Comparison of ENCODE assay signal across 14 cellular contexts in genomic region chrX:21963736-21964135, GRCh38. TPM values are rescaled to one million over a fixed set of nuclear protein-coding genes. Genes with fewer than 3 reads are reported as not detected.
DNase-seq lines count a peak whose midpoint lies in the region; ATAC-seq and TF ChIP-seq lines count a peak whose summit lies in the region.
"Had no signal": no experiment of that assay in that cellular context is flagged by ENCODE, and none has a peak within 500 bp of the region (broad histone marks: within the 10 kb centered on the region; RNA-seq: fewer than 3 reads in every experiment).

No MANE protein-coding gene starts in this region.

- H3K23ac ChIP-seq in mesenchymal stem cell (ENCODE audit: low read length in 2 of 2) = no peak overlapping the region

- CTCF ChIA-PET in MCF 10A (lab: Yijun Ruan, JAX) (interaction anchor here (0.6 to 1.1 kb wide), 4 partner anchors 9 to 14 kb away, joined by 4 read pairs; no protein-coding TSS in a partner anchor), mammary epithelial cell (lab: Charles Lee; ENCODE audit: low non-redundant PET) (no interaction called here)

- H3K27ac Mint-ChIP-seq in MCF 10A (ENCODE audit: low read depth, unreplicated experiment) (peak overlapping the region; percentile 46), endodermal cell (peak overlapping the region; percentile 9)
- no peak overlapping the region for H3K27ac Mint-ChIP-seq in activated CD4-positive, alpha-beta T cell treated with anti-CD3 and anti-CD28 coated beads, Interleukin-2, amount 10 ng/mL, durations not matched to agents 24 days and 14 days
- H3K27ac Mint-ChIP-seq: activated CD8-positive, alpha-beta memory T cell treated with anti-CD3 and anti-CD28 coated beads, Interleukin-2, amount 10 ng/mL, durations not matched to agents 7 days and 5 days; nephron progenitor cell had no signal

- POLR2A ChIA-PET in MCF 10A (lab: Yijun Ruan, JAX) = interaction anchor here (0.7 kb wide), 1 partner anchor 125 kb away, joined by 3 read pairs; no protein-coding TSS in a partner anchor

- H2BK12ac ChIP-seq in mesenchymal stem cell (ENCODE audit: low read length in 2 of 2) = no peak overlapping the region

- H3K4me1 ChIP-seq in mammary epithelial cell (ENCODE audit: insufficient read depth, low read length) = peaks cover 3% of the 10 kb centered on the region
- H3K4me1 ChIP-seq in endodermal cell (ENCODE audit: control insufficient read depth, insufficient read depth, low read length) = no peaks in the 10 kb centered on the region
- peaks cover 15% of the 10 kb centered on the region for H3K4me1 ChIP-seq in mesenchymal stem cell (ENCODE audit: control insufficient read depth, insufficient read depth, low read depth, low read length)
- peaks cover 0 to 20% (median 2%) of the 10 kb centered on the region in 4 donors for H3K4me1 ChIP-seq in upper lobe of left lung

- no peaks in the 10 kb centered on the region for H3K79me1 ChIP-seq in mesenchymal stem cell (replicated peaks; ENCODE audit: low read length, poor library complexity, severe bottlenecking)

- ATAC-seq in upper lobe of left lung (ENCODE audit: low FRiP score in 2 of 2) = peak in 1 of 2 donors; percentile 65
- ATAC-seq in GM19351 (IDR thresholded peaks at IDR 0.05; ENCODE audit: unreplicated experiment) = no peak
- ATAC-seq: activated CD8-positive, alpha-beta memory T cell treated with anti-CD3 and anti-CD28 coated beads, Interleukin-2, amount 10 ng/mL, durations not matched to agents 7 days and 5 days; stimulated activated naive CD8-positive, alpha-beta T cell treated with anti-CD3 and anti-CD28 coated beads, Interleukin-15, amount 100 ng/mL, for 72 hours had no signal

- no peak overlapping the region for H2BK120ac ChIP-seq in mesenchymal stem cell (ENCODE audit: low read depth, low read length)

- H4K20me1 ChIP-seq in mammary epithelial cell (ENCODE audit: insufficient read depth, low read length) = peaks cover 2% of the 10 kb centered on the region

- no peak overlapping the region for H4K8ac ChIP-seq in mesenchymal stem cell (ENCODE audit: low read length)

- no peak overlapping the region for H3K9ac ChIP-seq in mammary epithelial cell (ENCODE audit: insufficient read depth, low read length)
- H3K9ac ChIP-seq in endodermal cell (ENCODE audit: extremely low read depth, low read length, poor library complexity, severe bottlenecking) = no peak overlapping the region
- H3K9ac ChIP-seq in mesenchymal stem cell (ENCODE audit: low read length) = peak overlapping the region; percentile 21

- H3K4me3 ChIP-seq in mammary epithelial cell (replicated peaks in 1 of 3; ENCODE audit: insufficient read depth in 1 of 3, low read depth in 2 of 3, low read length in 3 of 3) = no peak overlapping the region
- no peak overlapping the region for H3K4me3 ChIP-seq in endodermal cell (ENCODE audit: low read length)
- H3K4me3 ChIP-seq in mesenchymal stem cell (ENCODE audit: insufficient read depth in 1 of 2, low read depth in 1 of 2, low read length in 2 of 2) = no peak overlapping the region
- H3K4me3 ChIP-seq in upper lobe of left lung = no peak overlapping the region
- H3K4me3 ChIP-seq: cardiac muscle cell had no signal

- BruUV-seq in MCF 10A (replicated peaks; lab: Mats Ljungman, UMichigan) (no TSS peak), mammary epithelial cell (replicated peaks; lab: Mats Ljungman, UMichigan) (no TSS peak)

- H3K27me3 ChIP-seq in mammary epithelial cell (ENCODE audit: insufficient read depth, low read length) (no peaks in the 10 kb centered on the region), endodermal cell (ENCODE audit: control insufficient read depth, insufficient read depth, low read length, poor library complexity, severe bottlenecking) (no peaks in the 10 kb centered on the region), mesenchymal stem cell (ENCODE audit: control insufficient read depth in 1 of 2, insufficient read depth in 1 of 2, low read length in 2 of 2) (peaks cover 0 to 7% of the 10 kb centered on the region in 2 experiments), upper lobe of left lung (no peaks in the 10 kb centered on the region)
- H3K27me3 ChIP-seq: cardiac muscle cell had no signal

- H2AFZ ChIP-seq in mammary epithelial cell (ENCODE audit: low read depth, low read length) (no peak overlapping the region), mesenchymal stem cell (ENCODE audit: low read depth, low read length) (no peak overlapping the region)

- H3K79me2 ChIP-seq in mammary epithelial cell (ENCODE audit: insufficient read depth, low read length) = peaks cover 96% of the 10 kb centered on the region

- peaks cover 63% of the 10 kb centered on the region for H3K27me3 Mint-ChIP-seq in MCF 10A (ENCODE audit: insufficient read depth, unreplicated experiment)
- H3K27me3 Mint-ChIP-seq in endodermal cell (ENCODE audit: insufficient read depth) = no peaks in the 10 kb centered on the region
- no peaks in the 10 kb centered on the region for H3K27me3 Mint-ChIP-seq in activated CD4-positive, alpha-beta T cell treated with anti-CD3 and anti-CD28 coated beads, Interleukin-2, amount 10 ng/mL, durations not matched to agents 24 days and 14 days
- H3K27me3 Mint-ChIP-seq: activated CD8-positive, alpha-beta memory T cell treated with anti-CD3 and anti-CD28 coated beads, Interleukin-2, amount 10 ng/mL, durations not matched to agents 7 days and 5 days; stimulated activated naive CD8-positive, alpha-beta T cell treated with anti-CD3 and anti-CD28 coated beads, Interleukin-15, amount 100 ng/mL, for 72 hours had no signal

- dilution Hi-C loops in mammary epithelial cell (cut with HindIII; ENCODE audit: low sequenced_read_pairs) = no loop called here

- H3K4me1 Mint-ChIP-seq in MCF 10A (ENCODE audit: insufficient read depth, unreplicated experiment) (peaks cover 9% of the 10 kb centered on the region), endodermal cell (peaks cover 31% of the 10 kb centered on the region)
- peaks cover 28% of the 10 kb centered on the region for H3K4me1 Mint-ChIP-seq in activated CD4-positive, alpha-beta T cell treated with anti-CD3 and anti-CD28 coated beads, Interleukin-2, amount 10 ng/mL, durations not matched to agents 24 days and 14 days

- H3K27ac ChIP-seq in mammary epithelial cell (ENCODE audit: insufficient read depth, low read depth, low read length) (no peak overlapping the region), endodermal cell (ENCODE audit: low read depth, low read length) (no peak overlapping the region), mesenchymal stem cell (ENCODE audit: low read length, poor library complexity, severe bottlenecking) (no peak overlapping the region), upper lobe of left lung (peak overlapping the region in 3 of 4 donors; percentile 7 to 55 (median 46))
- H3K27ac ChIP-seq: cardiac muscle cell had no signal

- H2AK5ac ChIP-seq in mesenchymal stem cell (ENCODE audit: low read length, severe bottlenecking) = no peak overlapping the region

- H3K14ac ChIP-seq in mesenchymal stem cell (ENCODE audit: low read length in 2 of 2) = no peak overlapping the region

- in situ Hi-C loops in mammary epithelial cell (cut with MboI; ENCODE audit: low sequenced_read_pairs in 2 of 2) = no loop called here

- H3K9me3 ChIP-seq in mammary epithelial cell (replicated peaks; ENCODE audit: insufficient read depth, low read length) (no peaks in the 10 kb centered on the region), endodermal cell (ENCODE audit: control insufficient read depth, low read length) (no peaks in the 10 kb centered on the region), mesenchymal stem cell (ENCODE audit: control insufficient read depth, low read length) (no peaks in the 10 kb centered on the region), upper lobe of left lung (no peaks in the 10 kb centered on the region)

- H3K4ac ChIP-seq in mesenchymal stem cell (ENCODE audit: low read depth in 1 of 2, low read length in 2 of 2) = no peak overlapping the region

- no peak overlapping the region for H4K91ac ChIP-seq in mesenchymal stem cell (ENCODE audit: low read length)

- TF ChIP-seq EP300 in upper lobe of left lung (IDR thresholded peaks at IDR 0.05) = no peak

- H3K36me3 Mint-ChIP-seq in MCF 10A (ENCODE audit: insufficient read depth, unreplicated experiment) (peaks cover 16% of the 10 kb centered on the region), endodermal cell (ENCODE audit: low read depth) (peaks cover 40% of the 10 kb centered on the region)
- H3K36me3 Mint-ChIP-seq in activated CD4-positive, alpha-beta T cell treated with anti-CD3 and anti-CD28 coated beads, Interleukin-2, amount 10 ng/mL, durations not matched to agents 24 days and 14 days (ENCODE audit: low read depth) = peaks cover 22% of the 10 kb centered on the region

- H3K18ac ChIP-seq in mesenchymal stem cell (ENCODE audit: low read depth in 1 of 2, low read length in 2 of 2) = no peak overlapping the region

- no peak for TF ChIP-seq POLR2A in upper lobe of left lung (IDR thresholded peaks at IDR 0.05)

- H3K36me3 ChIP-seq in mammary epithelial cell (ENCODE audit: insufficient read depth, low read length) = no peaks in the 10 kb centered on the region
- H3K36me3 ChIP-seq in endodermal cell (ENCODE audit: control insufficient read depth, insufficient read depth, low read length) = peaks cover 3% of the 10 kb centered on the region
- peaks cover 8 to 14% of the 10 kb centered on the region in 2 experiments for H3K36me3 ChIP-seq in mesenchymal stem cell (ENCODE audit: control insufficient read depth in 1 of 2, insufficient read depth in 2 of 2, low read depth in 1 of 2, low read length in 2 of 2)
- H3K36me3 ChIP-seq in upper lobe of left lung = peaks cover 0 to 12% (median 0%) of the 10 kb centered on the region in 4 donors

- intact Hi-C loops in MCF 10A (cut with micrococcal nuclease) (no loop called here), mammary epithelial cell (cut with micrococcal nuclease) (no loop called here)
- intact Hi-C loops in activated CD4-positive, alpha-beta T cell treated with anti-CD3 and anti-CD28 coated beads, Interleukin-2, amount 10 ng/mL, durations not matched to agents 24 days and 14 days (cut with micrococcal nuclease) = no loop called here

- WGBS in mammary epithelial cell (ENCODE audit: low coverage, missing lambda C conversion rate) = 0% methylated on average over 1 of the region's 3 CpGs
- 82% methylated on average over 3 of the region's 3 CpGs; no CpG with 5 or more reads in 1 of the 2 experiments for WGBS in endodermal cell (ENCODE audit: insufficient coverage in 1 of 2, insufficient read length in 1 of 2), 2 experiments
- 80% methylated on average over 1 of the region's 3 CpGs for WGBS in mesenchymal stem cell
- WGBS in upper lobe of left lung, 2 donors = 50% methylated on average over 3 of the region's 3 CpGs; no CpG with 5 or more reads in 1 of the 2 donors

- H3K4me2 ChIP-seq in mammary epithelial cell (ENCODE audit: insufficient read depth, low read depth, low read length) (no peak overlapping the region), mesenchymal stem cell (ENCODE audit: low read length, poor library complexity, severe bottlenecking) (no peak overlapping the region)

- H2BK15ac ChIP-seq in mesenchymal stem cell (ENCODE audit: low read depth, poor library complexity, severe bottlenecking) = no peak overlapping the region

- H2BK5ac ChIP-seq in mesenchymal stem cell (ENCODE audit: low read depth, low read length, poor library complexity, severe bottlenecking) = no peak overlapping the region

- DNase-seq in MCF 10A (ENCODE audit: unreplicated experiment) (peak; percentile 9), mammary epithelial cell (no peak), endodermal cell (no peak), mesenchymal stem cell (peak; percentile 42), upper lobe of left lung (peak in 1 of 2 donors; percentile 42)
- DNase-seq in activated CD4-positive, alpha-beta T cell treated with anti-CD3 and anti-CD28 coated beads for 48 hours = no peak
- DNase-seq in activated CD4-positive, alpha-beta T cell treated with anti-CD3 and anti-CD28 coated beads, Interleukin-2, amount 10 ng/mL, durations not matched to agents 24 days and 14 days = no peak
- DNase-seq: ACHN; activated CD8-positive, alpha-beta memory T cell treated with anti-CD3 and anti-CD28 coated beads, Interleukin-2, amount 10 ng/mL, durations not matched to agents 7 days and 5 days; NCI-H2107; nephron progenitor cell; stimulated activated naive CD8-positive, alpha-beta T cell treated with anti-CD3 and anti-CD28 coated beads, Interleukin-15, amount 100 ng/mL, for 72 hours had no signal

- H3K4me3 Mint-ChIP-seq in MCF 10A (ENCODE audit: unreplicated experiment) (no peak overlapping the region), endodermal cell (no peak overlapping the region)
- no peak overlapping the region for H3K4me3 Mint-ChIP-seq in activated CD4-positive, alpha-beta T cell treated with anti-CD3 and anti-CD28 coated beads, Interleukin-2, amount 10 ng/mL, durations not matched to agents 24 days and 14 days
- H3K4me3 Mint-ChIP-seq: activated CD8-positive, alpha-beta memory T cell treated with anti-CD3 and anti-CD28 coated beads, Interleukin-2, amount 10 ng/mL, durations not matched to agents 7 days and 5 days; nephron progenitor cell; stimulated activated naive CD8-positive, alpha-beta T cell treated with anti-CD3 and anti-CD28 coated beads, Interleukin-15, amount 100 ng/mL, for 72 hours had no signal

- TF ChIP-seq CTCF in MCF 10A (IDR thresholded peaks at IDR 0.05; ENCODE audit: unreplicated experiment) (no peak), mammary epithelial cell (conservative IDR thresholded peaks at IDR 0.05 in 1 of 2, IDR thresholded peaks at IDR 0.05 in 1 of 2; ENCODE audit: extremely low read depth in 1 of 2, insufficient read depth in 1 of 2, low read depth in 1 of 2, low read length in 2 of 2) (no peak), endodermal cell (conservative IDR thresholded peaks at IDR 0.05) (no peak), upper lobe of left lung (IDR thresholded peaks at IDR 0.05) (no peak)

- H3K9me3 Mint-ChIP-seq in MCF 10A (ENCODE audit: unreplicated experiment) (no peaks in the 10 kb centered on the region), endodermal cell (no peaks in the 10 kb centered on the region)
- H3K9me3 Mint-ChIP-seq in activated CD4-positive, alpha-beta T cell treated with anti-CD3 and anti-CD28 coated beads, Interleukin-2, amount 10 ng/mL, durations not matched to agents 24 days and 14 days = no peaks in the 10 kb centered on the region
- H3K9me3 Mint-ChIP-seq: stimulated activated naive CD8-positive, alpha-beta T cell treated with anti-CD3 and anti-CD28 coated beads, Interleukin-15, amount 100 ng/mL, for 72 hours had no signal

RNA-seq across cellular contexts. Expression of gene SMS, which starts 23.2 kb away (rescaled TPM):
- total RNA-seq in MCF 10A (2022) (160 and 181 TPM in 2 replicates), mammary epithelial cell (100 to 1,000 TPM in 1 of 2 donors, 10 to 100 TPM in 1; 63.3 to 128 TPM), endodermal cell (100 to 1,000 TPM; 163 to 312 TPM), upper lobe of left lung (10 to 100 TPM; 23.3 to 53.5 (median 50.2) TPM)
- polyA plus RNA-seq in mammary epithelial cell = 90.7 TPM
- 62.2 TPM for polyA minus RNA-seq in mammary epithelial cell
- polyA plus RNA-seq in endodermal cell (2013, experiment 1 of 2) = 119 TPM
- 104 TPM for polyA plus RNA-seq in endodermal cell (2013, experiment 2 of 2)
- polyA plus RNA-seq in mesenchymal stem cell (2013, experiment 1 of 2) = 63.7 TPM
- 65.0 TPM for polyA plus RNA-seq in mesenchymal stem cell (2013, experiment 2 of 2)
- total RNA-seq in activated CD4-positive, alpha-beta T cell treated with anti-CD3 and anti-CD28 coated beads, Interleukin-2, amount 10 ng/mL, durations not matched to agents 24 days and 14 days = 161 and 162 TPM in 2 replicates

Comparison
In these comparisons a context has a peak if more than half of its experiments do, and no peak if none do; other contexts are left out.
1. DNase-seq: peak in MCF 10A (single experiment) and mesenchymal stem cell (single experiment); none in mammary epithelial cell (single experiment), endodermal cell (single experiment), activated CD4-positive, alpha-beta T cell treated with anti-CD3 and anti-CD28 coated beads for 48 hours (single experiment) and activated CD4-positive, alpha-beta T cell treated with anti-CD3 and anti-CD28 coated beads, Interleukin-2, amount 10 ng/mL, durations not matched to agents 24 days and 14 days (single experiment).
2. H3K27ac ChIP-seq: peak in upper lobe of left lung (3 of 4); none in mammary epithelial cell (single experiment), endodermal cell (single experiment) and mesenchymal stem cell (single experiment).